In genomic region chr2:65664931-65665330, GRCh38 we compare ENCODE assay signal across 20 cellular contexts.
"Had no signal": no experiment of that assay in that cellular context is flagged by ENCODE, and none has a peak within 500 bp of the region (broad histone marks: within the 10 kb centered on the region; RNA-seq: fewer than 3 reads in every experiment).

No MANE protein-coding gene starts in this region.

- ATAC-seq: foreskin keratinocyte, gastrocnemius medialis, heart right ventricle, left cardiac atrium, left lung, left ventricle myocardium superior, lower lobe of right lung, mucosa of descending colon had no signal

- H3K4me3 ChIP-seq: coronary artery, dorsolateral prefrontal cortex, esophagus muscularis mucosa, gastrocnemius medialis, heart right ventricle, left lung, lower lobe of right lung, mucosa of descending colon had no signal

- H3K4me1 ChIP-seq: foreskin keratinocyte, heart right ventricle, left lung, lower lobe of right lung had no signal

- H3K9me3 ChIP-seq: gastrocnemius medialis, mucosa of descending colon had no signal

- H3K36me3 ChIP-seq: esophagus muscularis mucosa, gastrocnemius medialis, heart right ventricle, left lung, lower lobe of right lung had no signal

- H3K27ac ChIP-seq: coronary artery, dorsolateral prefrontal cortex, esophagus muscularis mucosa, foreskin keratinocyte, gastrocnemius medialis, heart right ventricle, left lung, lower lobe of right lung had no signal

- DNase-seq: dermis blood vessel endothelial cell; dorsolateral prefrontal cortex; effector CD4-positive, alpha-beta T cell; effector memory CD4-positive, alpha-beta T cell; foreskin keratinocyte; gastrocnemius medialis; glutamatergic neuron; head of caudate nucleus; heart right ventricle; hippocampal formation; left cardiac atrium; left lung; left ventricle myocardium superior; lower lobe of right lung; mesenchymal stem cell; mucosa of descending colon; naive B cell had no signal

- H3K27me3 ChIP-seq: esophagus muscularis mucosa, foreskin keratinocyte, left lung had no signal

- H3K27ac Mint-ChIP-seq: naive B cell had no signal

- H3K4me3 Mint-ChIP-seq: mesothelial cell of epicardium, naive B cell had no signal
